8 cellular contexts compared by ENCODE assay signal in the genomic region with DNA sequence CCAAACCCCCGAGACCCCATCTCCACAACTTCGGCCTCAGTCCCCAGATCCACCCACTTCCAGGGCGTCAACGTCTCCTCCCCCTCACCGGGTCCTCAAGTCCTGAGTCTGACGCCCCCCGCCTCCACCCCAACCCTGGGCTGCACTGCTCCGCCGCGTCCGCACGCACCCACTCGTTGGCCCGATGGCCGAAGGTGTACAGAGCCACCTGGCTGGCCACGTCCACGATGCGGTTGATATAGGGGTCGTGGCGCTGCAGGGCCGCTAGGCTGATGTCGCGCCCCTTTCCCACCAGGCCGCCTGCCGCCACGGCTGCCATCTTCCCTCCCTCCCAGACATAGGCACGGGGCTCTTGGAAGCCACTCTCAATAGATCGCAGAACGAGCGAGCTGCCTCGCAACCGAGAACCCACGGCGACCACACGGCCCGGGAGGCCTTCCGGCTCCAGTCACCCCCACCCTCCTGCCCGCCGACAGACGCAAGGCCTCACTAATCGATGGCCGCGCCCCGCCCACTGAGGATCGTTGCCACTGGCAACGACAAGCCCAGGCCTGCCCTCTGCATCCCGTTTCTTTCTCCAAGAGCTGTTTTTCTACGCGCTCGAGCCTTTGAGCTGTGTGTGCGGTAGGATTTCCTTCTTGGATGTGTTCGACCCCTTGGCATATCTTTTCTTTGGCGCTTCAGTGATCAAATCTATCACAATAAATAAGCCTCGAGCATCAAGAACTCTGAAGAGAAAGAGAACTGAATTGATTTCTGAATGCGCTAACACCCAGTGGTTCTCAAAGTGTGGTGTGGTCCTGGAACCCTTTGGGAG. TPM values are rescaled to one million over a fixed set of nuclear protein-coding genes. Genes with fewer than 3 reads are reported as not detected.
DNase-seq lines count a peak whose midpoint lies in the region; ATAC-seq, FAIRE-seq and TF ChIP-seq lines count a peak whose summit lies in the region.

Gene DCP1B, minus strand, starts transcription at position 345 of the 817 bp plus-strand sequence. Its CDS starts 26 bp downstream, at position 319.

- DNase-seq in BJ (ENCODE audit: low read depth) (peak; percentile 85), GM19239 (ENCODE audit: insufficient read length, low spot score) (peak; percentile 78), NCI-H526 (lab: John Stamatoyannopoulos, UW) (peak; percentile 93 to 98), coronary artery (ENCODE audit: low spot score) (peak; percentile 98)
- DNase-seq in activated CD4-positive, alpha-beta T cell treated with anti-CD3 and anti-CD28 coated beads, Interleukin-2, amount 10 ng/mL, durations not matched to agents 24 days and 14 days = peak; percentile 98
- DNase-seq in stimulated activated CD4-positive, alpha-beta T cell treated with anti-CD3 and anti-CD28 coated beads, Interleukin-1b, Interleukin-23, amount 100 ng/mL, for 4 hours (ENCODE audit: low read depth in 2 of 2) = peak; percentile 88 to 89

- H3K27ac ChIP-seq in coronary artery (peak within 1 kb of the TSS; percentile 87 to 93), layer of hippocampus (ENCODE audit: low read depth, low read length) (peak within 1 kb of the TSS; percentile 95)

- POLR2A ChIA-PET in BJ (lab: Charles Lee) = interaction anchor here (0.5 kb wide), 1 partner anchor 1146 kb away, joined by 3 read pairs; no protein-coding TSS in a partner anchor

- peaks cover 7% of the 10 kb centered on the region for H3K36me3 Mint-ChIP-seq in activated CD4-positive, alpha-beta T cell treated with anti-CD3 and anti-CD28 coated beads, Interleukin-2, amount 10 ng/mL, durations not matched to agents 24 days and 14 days (ENCODE audit: low read depth)

- peak; percentile 99 for FAIRE-seq in GM19239 (lab: Jason Lieb, UNC)

- H3K36me3 ChIP-seq in BJ (ENCODE audit: control insufficient read depth, insufficient read depth, low read length) = no peaks in the 10 kb centered on the region

- peak within 1 kb of the TSS; percentile 98 for H3K4me3 Mint-ChIP-seq in activated CD4-positive, alpha-beta T cell treated with anti-CD3 and anti-CD28 coated beads, Interleukin-2, amount 10 ng/mL, durations not matched to agents 24 days and 14 days

- peak within 1 kb of the TSS; percentile 88 for H3K4me3 ChIP-seq in BJ (ENCODE audit: low read depth, low read length)
- peak within 1 kb of the TSS; percentile 91 for H3K4me3 ChIP-seq in coronary artery

- intact Hi-C loops in activated CD4-positive, alpha-beta T cell treated with anti-CD3 and anti-CD28 coated beads, Interleukin-2, amount 10 ng/mL, durations not matched to agents 24 days and 14 days (cut with micrococcal nuclease) = loop anchor here (1.0 to 10.0 kb wide), 2 partner anchors 210 to 314 kb away; no protein-coding TSS in a partner anchor

- CTCF ChIA-PET in BJ (lab: Yijun Ruan, JAX) = interaction anchor here (1.0 kb wide), 1 partner anchor 33 kb away, joined by 5 read pairs; no protein-coding TSS in a partner anchor

- TF ChIP-seq CTCF in BJ (IDR thresholded peaks at IDR 0.05; ENCODE audit: insufficient read depth, low read depth, low read length) (peak; percentile 15; the same call in 1 of the 2 replicates), coronary artery (IDR thresholded peaks at IDR 0.05) (no peak)

- H3K4me1 Mint-ChIP-seq in activated CD4-positive, alpha-beta T cell treated with anti-CD3 and anti-CD28 coated beads, Interleukin-2, amount 10 ng/mL, durations not matched to agents 24 days and 14 days = peaks cover 22% of the 10 kb centered on the region

- peak; percentile 98 for ATAC-seq in HG03460 (IDR thresholded peaks at IDR 0.05; ENCODE audit: unreplicated experiment)

- H3K27ac Mint-ChIP-seq in activated CD4-positive, alpha-beta T cell treated with anti-CD3 and anti-CD28 coated beads, Interleukin-2, amount 10 ng/mL, durations not matched to agents 24 days and 14 days = peak within 1 kb of the TSS; percentile 98

- H3K27me3 ChIP-seq in BJ (ENCODE audit: control insufficient read depth, insufficient read depth, low read length) = no peaks in the 10 kb centered on the region
- H3K27me3 ChIP-seq in layer of hippocampus (ENCODE audit: control insufficient read depth, insufficient read depth, low read length) = no peaks in the 10 kb centered on the region

- H3K9me3 Mint-ChIP-seq in activated CD4-positive, alpha-beta T cell treated with anti-CD3 and anti-CD28 coated beads, Interleukin-2, amount 10 ng/mL, durations not matched to agents 24 days and 14 days = peaks cover 3% of the 10 kb centered on the region

- H3K27me3 Mint-ChIP-seq in activated CD4-positive, alpha-beta T cell treated with anti-CD3 and anti-CD28 coated beads, Interleukin-2, amount 10 ng/mL, durations not matched to agents 24 days and 14 days = peaks cover 14% of the 10 kb centered on the region

RNA-seq across cellular contexts. Expression of gene DCP1B, which starts in this region (rescaled TPM):
- 25.8 and 29.1 TPM in 2 replicates for polyA plus RNA-seq in BJ (2011; rRNA removed)
- 13.4 and 23.6 TPM in 2 replicates for polyA minus RNA-seq in BJ (2011; rRNA and poly(A)+ RNA removed)
- total RNA-seq in activated CD4-positive, alpha-beta T cell treated with anti-CD3 and anti-CD28 coated beads, Interleukin-2, amount 10 ng/mL, durations not matched to agents 24 days and 14 days = 9.9 and 10.4 TPM in 2 replicates

Comparison
In these comparisons a context has a peak if more than half of its experiments do, and no peak if none do; other contexts are left out.
1. Peak in every context shown above with its lines: DNase-seq, ATAC-seq, H3K4me3 ChIP-seq and H3K27ac ChIP-seq.